ENCODE assay signal across 8 cellular contexts in genomic region chr2:172806426-172807008, GRCh38.
A peak's percentile ranks its signal among the peaks of the same experiment; 100 is the strongest.
DNase-seq lines count a peak whose midpoint lies in the region; ATAC-seq and TF ChIP-seq lines count a peak whose summit lies in the region.

No MANE protein-coding gene starts in this region.

- in situ Hi-C loops in transverse colon (cut with MboI; ENCODE audit: low pct_ligation_motif_present in 1 of 4, low pct_unique_long_range_greater_than_20kb in 1 of 4, low sequenced_read_pairs in 3 of 4) = loop anchor here (10.0 to 25.0 kb wide), 3 partner anchors 128 to 406 kb away; no protein-coding TSS in a partner anchor

- no peak for TF ChIP-seq EP300 in transverse colon (IDR thresholded peaks at IDR 0.05; ENCODE audit: low read depth)

- TF ChIP-seq CTCF in body of pancreas (IDR thresholded peaks at IDR 0.05) (peak; percentile 73 to 93 (median 86)), transverse colon (IDR thresholded peaks at IDR 0.05) (peak; percentile 62 to 79 (median 73))

- 22 to 28% methylated on average over 5 of the region's 5 CpGs for WGBS in body of pancreas, 2 donors
- 19 to 20% methylated on average over 5 of the region's 5 CpGs for WGBS in transverse colon (ENCODE audit: low coverage in 1 of 2), 2 donors

- H3K27ac ChIP-seq in body of pancreas = no peak overlapping the region
- no peak overlapping the region for H3K27ac ChIP-seq in transverse colon

- H3K27me3 ChIP-seq in body of pancreas (no peaks in the 10 kb centered on the region), transverse colon (peaks cover 11% of the 10 kb centered on the region)

- H3K9me3 ChIP-seq in body of pancreas (no peaks in the 10 kb centered on the region), transverse colon (peaks cover 0 to 7% of the 10 kb centered on the region in 2 donors)

- TF ChIP-seq POLR2A in body of pancreas (IDR thresholded peaks at IDR 0.05) = no peak
- no peak for TF ChIP-seq POLR2A in transverse colon (IDR thresholded peaks at IDR 0.05)

- H3K4me1 ChIP-seq in body of pancreas = no peaks in the 10 kb centered on the region
- peaks cover 0 to 7% (median 6%) of the 10 kb centered on the region in 4 donors for H3K4me1 ChIP-seq in transverse colon

- peak; percentile 63 for DNase-seq in AG20443 (ENCODE audit: low spot score)
- DNase-seq in H4 (ENCODE audit: low spot score) = peak; percentile 50
- peak; percentile 97 for DNase-seq in NCI-H510A treated with DMSO at 0.1 percent for 48 hours (lab: John Stamatoyannopoulos, UW)
- DNase-seq in body of pancreas = peak in 2 of 4 donors; percentile 10 to 33
- peak; percentile 53 for DNase-seq in iris pigment epithelial cell (ENCODE audit: low read depth)
- DNase-seq in transverse colon = no peak
- no peak for DNase-seq in OCI-M2 (lab: John Stamatoyannopoulos, UW; ENCODE audit: unreplicated experiment)

- intact Hi-C loops in body of pancreas (cut with DNase I) = loop anchor here (5.0 kb wide), 1 partner anchor 126 kb away; no protein-coding TSS in a partner anchor
- intact Hi-C loops in transverse colon (cut with DNase I; ENCODE audit: low total_unique reads) = loop anchor here (5.0 to 10.0 kb wide), 2 partner anchors 58 to 126 kb away; no protein-coding TSS in a partner anchor

- H3K36me3 ChIP-seq in body of pancreas (replicated peaks in 1 of 2; ENCODE audit: insufficient read depth in 1 of 2, low read depth in 2 of 2) (no peaks in the 10 kb centered on the region), transverse colon (no peaks in the 10 kb centered on the region)

- H3K4me3 ChIP-seq in body of pancreas (no peak overlapping the region), transverse colon (no peak overlapping the region)

- peak; percentile 81 for ATAC-seq in body of pancreas
- ATAC-seq in GM19023 (IDR thresholded peaks at IDR 0.05; ENCODE audit: unreplicated experiment) = no peak

Comparison
In these comparisons a context has a peak if more than half of its experiments do, and no peak if none do; other contexts are left out.
1. DNase-seq: peak in AG20443 (single experiment), H4 (single experiment), NCI-H510A treated with DMSO at 0.1 percent for 48 hours (single experiment) and iris pigment epithelial cell (single experiment); none in transverse colon (single experiment) and OCI-M2 (single experiment).